In the genomic region with DNA sequence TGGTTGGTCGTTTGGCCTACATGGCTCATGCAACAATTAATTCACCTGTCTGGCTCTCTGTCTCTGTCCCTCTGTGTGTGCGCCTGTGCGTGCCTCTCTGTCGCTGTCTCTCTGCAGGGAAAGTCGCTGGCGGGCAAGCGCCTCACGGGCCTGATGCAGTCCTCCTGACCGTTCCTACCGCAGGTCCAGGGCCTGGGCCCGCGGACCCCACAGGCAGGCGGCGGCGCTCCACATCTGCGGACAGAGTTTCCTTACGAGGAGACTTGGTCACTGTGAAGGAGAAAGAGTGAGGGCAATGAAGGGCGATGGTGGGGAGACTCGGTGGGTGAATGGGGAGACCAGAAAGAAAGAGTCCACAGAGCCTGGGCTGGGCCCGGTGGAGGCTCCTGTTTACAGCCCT, we compare ENCODE assay signal across 26 cellular contexts.
A peak's percentile ranks its signal among the peaks of the same experiment; 100 is the strongest.
DNase-seq lines count a peak whose midpoint lies in the region; FAIRE-seq and TF ChIP-seq lines count a peak whose summit lies in the region.
"Had no signal": no experiment of that assay in that cellular context is flagged by ENCODE, and none has a peak within 500 bp of the region (broad histone marks: within the 10 kb centered on the region; RNA-seq: fewer than 3 reads in every experiment).

No MANE protein-coding gene starts in this region.

- H2AK5ac ChIP-seq in neuronal stem cell (ENCODE audit: low read depth, low read length): no peak overlapping the region

- H3K4me3 ChIP-seq in neuronal stem cell (ENCODE audit: low read length in 2 of 2): no peak overlapping the region
- H3K4me3 ChIP-seq: BLaER1, GM12878 had no signal

- H3K4me2 ChIP-seq in neuronal stem cell (ENCODE audit: insufficient read depth, low read length, poor library complexity, severe bottlenecking): no peak overlapping the region
- H3K4me2 ChIP-seq: BLaER1 had no signal

- H3K9me3 Mint-ChIP-seq in chondrocyte (ENCODE audit: low read depth): no peaks in the 10 kb centered on the region
- H3K9me3 Mint-ChIP-seq: CD4-positive, alpha-beta memory T cell; CD4-positive, CD25-positive, alpha-beta regulatory T cell; CD8-positive, alpha-beta memory T cell had no signal

- no peak overlapping the region for H3K27ac ChIP-seq in neuronal stem cell (replicated peaks; ENCODE audit: low read length)
- H3K27ac ChIP-seq: 22Rv1, BLaER1 had no signal

- no peaks in the 10 kb centered on the region for H3K36me3 ChIP-seq in neuronal stem cell (replicated peaks in 1 of 2; ENCODE audit: control insufficient read depth in 2 of 2, insufficient read depth in 2 of 2, low read length in 2 of 2)
- H3K36me3 ChIP-seq: BE2C, BLaER1 had no signal

- no peak for TF ChIP-seq CTCF in chondrocyte (IDR thresholded peaks at IDR 0.05)

- H2BK120ac ChIP-seq in neuronal stem cell (ENCODE audit: low read depth, low read length): no peak overlapping the region

- H4K91ac ChIP-seq in neuronal stem cell (ENCODE audit: low read depth, low read length, poor library complexity): no peak overlapping the region

- DNase-seq in HTR-8/SVneo (ENCODE audit: insufficient read length, low spot score) (no peak), neuronal stem cell (ENCODE audit: low spot score) (no peak), posterior vena cava (ENCODE audit: low spot score) (peak; percentile 79), SIG-M5 treated with dmso at 0.1 percent for 504 hours (lab: John Stamatoyannopoulos, UW; ENCODE audit: unreplicated experiment) (no peak), chondrocyte (ENCODE audit: low spot score) (no peak)
- DNase-seq: ACHN; BE2C; C1 segment of cervical spinal cord; CD4-positive, alpha-beta memory T cell; CD4-positive, CD25-positive, alpha-beta regulatory T cell; CD8-positive, alpha-beta memory T cell; COR-L47; DMS 273 treated with DMSO at 0.1 percent for 48 hours; DMS153; DMS53; DMS79; DND-41; EL; GDM1 had no signal

- H3K4me1 ChIP-seq in neuronal stem cell (ENCODE audit: control insufficient read depth in 2 of 2, insufficient read depth in 1 of 2, low read depth in 1 of 2, low read length in 2 of 2): peaks cover 13 to 26% of the 10 kb centered on the region in 2 donors

- no peak overlapping the region for H2BK5ac ChIP-seq in neuronal stem cell (ENCODE audit: low read length)

- no peak overlapping the region for H3K27ac Mint-ChIP-seq in chondrocyte (ENCODE audit: unreplicated experiment)
- H3K27ac Mint-ChIP-seq: CD4-positive, alpha-beta memory T cell; CD8-positive, alpha-beta memory T cell had no signal

- no peak overlapping the region for H2AFZ ChIP-seq in neuronal stem cell (ENCODE audit: low read length)

- no peaks in the 10 kb centered on the region for H3K27me3 Mint-ChIP-seq in chondrocyte (ENCODE audit: low read depth)

- peak overlapping the region; percentile 25 for H3K18ac ChIP-seq in neuronal stem cell (ENCODE audit: low read length)

- no peaks in the 10 kb centered on the region for H3K9me3 ChIP-seq in neuronal stem cell (replicated peaks in 1 of 2; ENCODE audit: control insufficient read depth in 2 of 2, insufficient read depth in 1 of 2, low read depth in 1 of 2, low read length in 2 of 2)
- H3K9me3 ChIP-seq: BE2C, BLaER1 had no signal

- H2BK15ac ChIP-seq in neuronal stem cell (ENCODE audit: low read length): no peak overlapping the region

- H3K79me1 ChIP-seq in neuronal stem cell (ENCODE audit: low read depth, low read length): no peaks in the 10 kb centered on the region

- peaks cover 9% of the 10 kb centered on the region for H3K4me1 Mint-ChIP-seq in chondrocyte (ENCODE audit: low read depth)
- H3K4me1 Mint-ChIP-seq: CD14-positive monocyte had no signal

- intact Hi-C loops in posterior vena cava (cut with DNase I): no loop called here

- whole genome bisulfite sequencing in neuronal stem cell (ENCODE audit: extremely low coverage in 2 of 2, insufficient read length in 2 of 2, insufficient replicate concordance in 1 of 2), 2 donors: no CpG with 5 or more reads among the region's 20 CpGs

- H3K23ac ChIP-seq in neuronal stem cell (ENCODE audit: low read depth, low read length, poor library complexity): no peak overlapping the region

- H3K4ac ChIP-seq in neuronal stem cell (ENCODE audit: low read length): no peak overlapping the region

- peaks cover 0 to 2% (median 0%) of the 10 kb centered on the region in 3 experiments for H3K27me3 ChIP-seq in neuronal stem cell (ENCODE audit: control insufficient read depth in 3 of 3, insufficient read depth in 3 of 3, low read depth in 1 of 3, low read length in 3 of 3)
- H3K27me3 ChIP-seq: BE2C, BLaER1 had no signal

- H3K9ac ChIP-seq in neuronal stem cell (ENCODE audit: low read depth, low read length, poor library complexity): no peak overlapping the region
- H3K9ac ChIP-seq: BLaER1 had no signal

- H3K36me3 Mint-ChIP-seq in chondrocyte (ENCODE audit: low read depth): no peaks in the 10 kb centered on the region
- H3K36me3 Mint-ChIP-seq: CD14-positive monocyte; CD4-positive, alpha-beta memory T cell; CD4-positive, CD25-positive, alpha-beta regulatory T cell; CD8-positive, alpha-beta memory T cell had no signal

- H3K14ac ChIP-seq in neuronal stem cell (ENCODE audit: low read length): peak overlapping the region; percentile 42

- peak; percentile 42 for FAIRE-seq in HTR-8/SVneo (lab: Jason Lieb, UNC)
- FAIRE-seq: A204.1, GM12878, GM12892, GM18507 had no signal

- H2BK12ac ChIP-seq in neuronal stem cell (ENCODE audit: low read length): no peak overlapping the region

- H3K4me3 Mint-ChIP-seq in chondrocyte (ENCODE audit: unreplicated experiment): no peak overlapping the region
- H3K4me3 Mint-ChIP-seq: CD14-positive monocyte; CD4-positive, alpha-beta memory T cell; CD4-positive, CD25-positive, alpha-beta regulatory T cell; CD8-positive, alpha-beta memory T cell had no signal

- no peak overlapping the region for H4K8ac ChIP-seq in neuronal stem cell (ENCODE audit: low read depth, low read length)
